In genomic region chr20:50957798-50958732, GRCh38 we compare ENCODE assay signal across 8 cellular contexts. TPM values are rescaled to one million over a fixed set of nuclear protein-coding genes. Genes with fewer than 3 reads are reported as not detected.
DNase-seq lines count a peak whose midpoint lies in the region; ATAC-seq and TF ChIP-seq lines count a peak whose summit lies in the region.

Gene DPM1 (minus strand): TSS chr20:50958532. CDS start chr20:50958523, 9 bp downstream.

- peaks cover 38% of the 10 kb centered on the region for H3K4me1 ChIP-seq in Karpas-422 (ENCODE audit: low read length)

- H3K79me2 ChIP-seq in Karpas-422 (ENCODE audit: low read length) = peaks cover 71% of the 10 kb centered on the region

- H3K4me1 Mint-ChIP-seq in activated T-helper 17 cell treated with anti-CD3 and anti-CD28 coated beads, Interleukin-2, amount 50 U/mL, for 72 hours = peaks cover 14% of the 10 kb centered on the region
- H3K4me1 Mint-ChIP-seq in natural killer cell treated with Interleukin-12 subunit alpha and Interleukin-12 subunit beta and Interleukin-15 and Interleukin-18, amount 100 ng/mL, for 72 hours (ENCODE audit: low read depth in 2 of 2) = peaks cover 30 to 42% of the 10 kb centered on the region in 2 donors

- H3K4me3 Mint-ChIP-seq in activated T-helper 17 cell treated with anti-CD3 and anti-CD28 coated beads, Interleukin-2, amount 50 U/mL, for 72 hours = peak within 1 kb of the TSS; percentile 97
- peak within 1 kb of the TSS; percentile 95 for H3K4me3 Mint-ChIP-seq in natural killer cell treated with Interleukin-12 subunit alpha and Interleukin-12 subunit beta and Interleukin-15 and Interleukin-18, amount 100 ng/mL, for 72 hours

- peak within 1 kb of the TSS; percentile 94 for H3K4me3 ChIP-seq in Karpas-422 (ENCODE audit: low read length)
- peak within 1 kb of the TSS; percentile 93 for H3K4me3 ChIP-seq in fibroblast of pulmonary artery (replicated peaks; ENCODE audit: low read depth, low read length)

- DNase-seq in DMS79 treated with DMSO at 0.1 percent for 48 hours (lab: John Stamatoyannopoulos, UW) (peak; percentile 91), Karpas-422 (peak; percentile 97), RPMI7951 (ENCODE audit: low read depth) (peak; percentile 92), fibroblast of pulmonary artery (ENCODE audit: low read depth) (peak; percentile 94)
- DNase-seq in natural killer cell treated with Interleukin-12 subunit alpha and Interleukin-12 subunit beta and Interleukin-15 and Interleukin-18, amount 100 ng/mL, for 72 hours (ENCODE audit: low spot score) = peak; percentile 88
- peak; percentile 88 for DNase-seq in stimulated activated naive CD8-positive, alpha-beta T cell treated with anti-CD3 and anti-CD28 coated beads, Interleukin-15, Interleukin-2, amounts not matched to agents 100 U/mL and 50 U/mL, for 24 hours

- TF ChIP-seq CTCF in fibroblast of pulmonary artery (IDR thresholded peaks at IDR 0.05; ENCODE audit: low read length, missing control alignments) = no peak

- H3K9me2 ChIP-seq in Karpas-422 (replicated peaks; ENCODE audit: insufficient read depth, low read length) = no peaks in the 10 kb centered on the region

- H3K9me3 ChIP-seq in Karpas-422 (ENCODE audit: low read length) = no peaks in the 10 kb centered on the region

- H3K9me3 Mint-ChIP-seq in activated T-helper 17 cell treated with anti-CD3 and anti-CD28 coated beads, Interleukin-2, amount 50 U/mL, for 72 hours = no peaks in the 10 kb centered on the region
- H3K9me3 Mint-ChIP-seq in natural killer cell treated with Interleukin-12 subunit alpha and Interleukin-12 subunit beta and Interleukin-15 and Interleukin-18, amount 100 ng/mL, for 72 hours = no peaks in the 10 kb centered on the region

- peak within 1 kb of the TSS; percentile 100 for H3K27ac Mint-ChIP-seq in activated T-helper 17 cell treated with anti-CD3 and anti-CD28 coated beads, Interleukin-2, amount 50 U/mL, for 72 hours
- H3K27ac Mint-ChIP-seq in natural killer cell treated with Interleukin-12 subunit alpha and Interleukin-12 subunit beta and Interleukin-15 and Interleukin-18, amount 100 ng/mL, for 72 hours = peak within 1 kb of the TSS; percentile 94 to 100

- peak within 1 kb of the TSS; percentile 98 for H3K4me2 ChIP-seq in Karpas-422 (ENCODE audit: low read depth, low read length, poor library complexity, severe bottlenecking)

- H3K27me3 ChIP-seq in Karpas-422 (ENCODE audit: low read length) = no peaks in the 10 kb centered on the region

- peaks cover 29% of the 10 kb centered on the region for H4K20me1 ChIP-seq in Karpas-422 (ENCODE audit: insufficient read depth, low read depth, low read length)

- H3K9ac ChIP-seq in Karpas-422 (ENCODE audit: low read length) = peak within 1 kb of the TSS; percentile 91

- H3K36me3 ChIP-seq in Karpas-422 (ENCODE audit: insufficient read depth, low read length) = peaks cover 26% of the 10 kb centered on the region

- peak; percentile 80 for ATAC-seq in GM21786 (IDR thresholded peaks at IDR 0.05; ENCODE audit: unreplicated experiment)
- ATAC-seq in activated T-helper 17 cell treated with anti-CD3 and anti-CD28 coated beads, Interleukin-2, amount 50 U/mL, for 72 hours (replicated peaks) = peak; percentile 89
- peak; percentile 86 to 92 for ATAC-seq in natural killer cell treated with Interleukin-12 subunit alpha and Interleukin-12 subunit beta and Interleukin-15 and Interleukin-18, amount 100 ng/mL, for 72 hours
- ATAC-seq in stimulated activated naive CD8-positive, alpha-beta T cell treated with anti-CD3 and anti-CD28 coated beads, Interleukin-15, Interleukin-2, amounts not matched to agents 100 U/mL and 50 U/mL, for 24 hours = peak; percentile 81

- H3K36me3 Mint-ChIP-seq in activated T-helper 17 cell treated with anti-CD3 and anti-CD28 coated beads, Interleukin-2, amount 50 U/mL, for 72 hours (ENCODE audit: low read depth) = peaks cover 87% of the 10 kb centered on the region
- no peaks in the 10 kb centered on the region for H3K36me3 Mint-ChIP-seq in natural killer cell treated with Interleukin-12 subunit alpha and Interleukin-12 subunit beta and Interleukin-15 and Interleukin-18, amount 100 ng/mL, for 72 hours

- H3K27ac ChIP-seq in Karpas-422 (ENCODE audit: low read length) = peak within 1 kb of the TSS; percentile 84

- H2AFZ ChIP-seq in Karpas-422 (ENCODE audit: low read length) = peak within 1 kb of the TSS; percentile 82

- H3K27me3 Mint-ChIP-seq in activated T-helper 17 cell treated with anti-CD3 and anti-CD28 coated beads, Interleukin-2, amount 50 U/mL, for 72 hours = no peaks in the 10 kb centered on the region
- no peaks in the 10 kb centered on the region for H3K27me3 Mint-ChIP-seq in natural killer cell treated with Interleukin-12 subunit alpha and Interleukin-12 subunit beta and Interleukin-15 and Interleukin-18, amount 100 ng/mL, for 72 hours

RNA-seq across cellular contexts. Expression of gene DPM1, which starts in this region (rescaled TPM):
- total RNA-seq in Karpas-422 (2014; rRNA removed; shearing (Covaris generic); ENCODE audit: low replicate concordance) = 37.5 and 67.2 TPM in 2 replicates
- total RNA-seq in RPMI7951 (2014; rRNA removed; shearing (Covaris generic)) = 188 and 215 TPM in 2 replicates
- total RNA-seq in activated T-helper 17 cell treated with anti-CD3 and anti-CD28 coated beads, Interleukin-2, amount 50 U/mL, for 72 hours = 10 to 100 TPM; 43.0 to 57.4 TPM
- total RNA-seq in natural killer cell treated with Interleukin-12 subunit alpha and Interleukin-12 subunit beta and Interleukin-15 and Interleukin-18, amount 100 ng/mL, for 72 hours = 10 to 100 TPM; 42.0 to 49.5 TPM

Comparison
In these comparisons a context has a peak if more than half of its experiments do, and no peak if none do; other contexts are left out.
1. Peak in every context shown above with its lines: DNase-seq, ATAC-seq, H3K4me3 ChIP-seq and H3K27ac ChIP-seq.